12 cellular contexts compared by ENCODE assay signal in genomic region chrX:18617351-18617750, GRCh38. TPM values are rescaled to one million over a fixed set of nuclear protein-coding genes. Genes with fewer than 3 reads are reported as not detected.
A peak's percentile ranks its signal among the peaks of the same experiment; 100 is the strongest.
DNase-seq lines count a peak whose midpoint lies in the region; ATAC-seq and TF ChIP-seq lines count a peak whose summit lies in the region.
"Had no signal": no experiment of that assay in that cellular context is flagged by ENCODE, and none has a peak within 500 bp of the region (broad histone marks: within the 10 kb centered on the region; RNA-seq: fewer than 3 reads in every experiment).

No MANE protein-coding gene starts in this region.

- in situ Hi-C loops in astrocyte of the cerebellum (cut with HindIII; ENCODE audit: low sequenced_read_pairs) = no loop called here

- POLR2A ChIA-PET in A673 (lab: Charles Lee; ENCODE audit: low non-redundant PET) = no interaction called here

- ATAC-seq in HG02678 (IDR thresholded peaks at IDR 0.05; ENCODE audit: unreplicated experiment) = no peak

- H3K9me3 Mint-ChIP-seq in CD14-positive monocyte = peaks cover 0 to 1% (median 0%) of the 10 kb centered on the region in 7 donors
- H3K9me3 Mint-ChIP-seq in activated T-helper 1 cell treated with anti-CD3 and anti-CD28 coated beads, Interleukin-12 subunit alpha, Interleukin-12 subunit beta, Interleukin-2, Interleukin-4 antibody, amounts not matched to agents 30 ng/mL and 10 ng/mL and 1 ng/mL, durations not matched to agents 14 hours and 24 hours and 36 hours = no peaks in the 10 kb centered on the region

- intact Hi-C loops in A673 (cut with micrococcal nuclease; ENCODE audit: unreplicated experiment) = no loop called here
- intact Hi-C loops in CD14-positive monocyte (cut with micrococcal nuclease) = no loop called here
- intact Hi-C loops in activated T-helper 1 cell treated with anti-CD3 and anti-CD28 coated beads, Interleukin-12 subunit alpha, Interleukin-12 subunit beta, Interleukin-2, Interleukin-4 antibody, amounts not matched to agents 30 ng/mL and 10 ng/mL and 1 ng/mL, durations not matched to agents 14 hours and 24 hours and 36 hours (cut with micrococcal nuclease) = no loop called here

- TF ChIP-seq CTCF in A673 (conservative IDR thresholded peaks at IDR 0.05; ENCODE audit: low read depth, low read length) = no peak
- TF ChIP-seq CTCF in astrocyte of the cerebellum (IDR thresholded peaks at IDR 0.05; ENCODE audit: low read depth, low read length, missing control alignments) = no peak
- TF ChIP-seq CTCF in kidney epithelial cell (IDR thresholded peaks at IDR 0.05; ENCODE audit: insufficient read depth, low read length, poor library complexity, severe bottlenecking) = no peak
- TF ChIP-seq CTCF in CD14-positive monocyte (IDR thresholded peaks at IDR 0.05) = no peak

- CTCF ChIA-PET in A673 (lab: Charles Lee) = no interaction called here

- H3K36me3 ChIP-seq in A673 (ENCODE audit: insufficient read depth, low read length, poor library complexity, severe bottlenecking) = no peaks in the 10 kb centered on the region
- H3K36me3 ChIP-seq in kidney epithelial cell (ENCODE audit: control insufficient read depth, insufficient read depth, low read length) = no peaks in the 10 kb centered on the region

- BruUV-seq in A673 (replicated peaks; lab: Mats Ljungman, UMichigan) = no TSS peak

- H3K4me1 Mint-ChIP-seq in CD14-positive monocyte = peaks cover 16% of the 10 kb centered on the region
- no peaks in the 10 kb centered on the region for H3K4me1 Mint-ChIP-seq in activated T-helper 1 cell treated with anti-CD3 and anti-CD28 coated beads, Interleukin-12 subunit alpha, Interleukin-12 subunit beta, Interleukin-2, Interleukin-4 antibody, amounts not matched to agents 30 ng/mL and 10 ng/mL and 1 ng/mL, durations not matched to agents 14 hours and 24 hours and 36 hours (ENCODE audit: low read depth)

- peaks cover 6% of the 10 kb centered on the region for H3K27me3 ChIP-seq in A673 (replicated peaks; ENCODE audit: insufficient read depth, low read depth, low read length, poor library complexity)
- no peaks in the 10 kb centered on the region for H3K27me3 ChIP-seq in kidney epithelial cell (ENCODE audit: control insufficient read depth, insufficient read depth, low read length)

- H3K4me3 ChIP-seq in A673 (ENCODE audit: low read depth, low read length, poor library complexity, severe bottlenecking) (no peak overlapping the region), astrocyte of the cerebellum (ENCODE audit: low read depth, low read length) (no peak overlapping the region), kidney epithelial cell (ENCODE audit: low read depth, low read length) (no peak overlapping the region)

- H3K4me1 ChIP-seq in A673 (ENCODE audit: insufficient read depth, low read length, poor library complexity, severe bottlenecking) = no peaks in the 10 kb centered on the region

- no peaks in the 10 kb centered on the region for H3K9me3 ChIP-seq in A673 (ENCODE audit: low read depth, low read length, poor library complexity, severe bottlenecking)

- H3K27ac ChIP-seq in A673 (ENCODE audit: low read depth, low read length, poor library complexity, severe bottlenecking) = no peak overlapping the region
- H3K27ac ChIP-seq: C4-2B had no signal

- DNase-seq in A673 (ENCODE audit: low spot score) (peak; percentile 36), HPDE6-E6E7 (ENCODE audit: extremely low spot score) (peak; percentile 55), astrocyte of the cerebellum (ENCODE audit: low read depth) (peak; percentile 27), kidney epithelial cell (ENCODE audit: low read depth) (peak; percentile 74), CD14-positive monocyte (ENCODE audit: low spot score) (no peak), retina (no peak)
- DNase-seq in activated T-helper 1 cell treated with anti-CD3 and anti-CD28 coated beads, Interleukin-12 subunit alpha, Interleukin-12 subunit beta, Interleukin-2, Interleukin-4 antibody, amounts not matched to agents 30 ng/mL and 10 ng/mL and 1 ng/mL, durations not matched to agents 14 hours and 24 hours and 36 hours (ENCODE audit: low spot score) = no peak
- DNase-seq: midbrain, NCI-H1092 had no signal

- H3K27ac Mint-ChIP-seq in CD14-positive monocyte = peak overlapping the region in 2 of 7 donors; percentile 12 to 32
- H3K27ac Mint-ChIP-seq in activated T-helper 1 cell treated with anti-CD3 and anti-CD28 coated beads, Interleukin-12 subunit alpha, Interleukin-12 subunit beta, Interleukin-2, Interleukin-4 antibody, amounts not matched to agents 30 ng/mL and 10 ng/mL and 1 ng/mL, durations not matched to agents 14 hours and 24 hours and 36 hours = no peak overlapping the region

- peaks cover 0 to 4% (median 0%) of the 10 kb centered on the region in 3 donors for H3K27me3 Mint-ChIP-seq in CD14-positive monocyte (ENCODE audit: low read depth in 3 of 3)
- H3K27me3 Mint-ChIP-seq in activated T-helper 1 cell treated with anti-CD3 and anti-CD28 coated beads, Interleukin-12 subunit alpha, Interleukin-12 subunit beta, Interleukin-2, Interleukin-4 antibody, amounts not matched to agents 30 ng/mL and 10 ng/mL and 1 ng/mL, durations not matched to agents 14 hours and 24 hours and 36 hours (ENCODE audit: insufficient read depth) = no peaks in the 10 kb centered on the region

- peaks cover 13 to 26% of the 10 kb centered on the region in 2 donors for H3K36me3 Mint-ChIP-seq in CD14-positive monocyte
- no peaks in the 10 kb centered on the region for H3K36me3 Mint-ChIP-seq in activated T-helper 1 cell treated with anti-CD3 and anti-CD28 coated beads, Interleukin-12 subunit alpha, Interleukin-12 subunit beta, Interleukin-2, Interleukin-4 antibody, amounts not matched to agents 30 ng/mL and 10 ng/mL and 1 ng/mL, durations not matched to agents 14 hours and 24 hours and 36 hours (ENCODE audit: low read depth)

- peak overlapping the region in 1 of 2 donors; percentile 65 for H3K4me3 Mint-ChIP-seq in CD14-positive monocyte
- no peak overlapping the region for H3K4me3 Mint-ChIP-seq in activated T-helper 1 cell treated with anti-CD3 and anti-CD28 coated beads, Interleukin-12 subunit alpha, Interleukin-12 subunit beta, Interleukin-2, Interleukin-4 antibody, amounts not matched to agents 30 ng/mL and 10 ng/mL and 1 ng/mL, durations not matched to agents 14 hours and 24 hours and 36 hours

RNA-seq across cellular contexts. Expression of gene RS1, which starts 54.6 kb away (rescaled TPM):
- total RNA-seq in A673 (2021) (not detected in 2 replicates), kidney epithelial cell (not detected in 2 replicates)
- not detected for polyA plus RNA-seq in CD14-positive monocyte
- not detected in 2 replicates for total RNA-seq in activated T-helper 1 cell treated with anti-CD3 and anti-CD28 coated beads, Interleukin-12 subunit alpha, Interleukin-12 subunit beta, Interleukin-2, Interleukin-4 antibody, amounts not matched to agents 30 ng/mL and 10 ng/mL and 1 ng/mL, durations not matched to agents 14 hours and 24 hours and 36 hours
- total RNA-seq: activated CD8-positive, alpha-beta memory T cell treated with anti-CD3 and anti-CD28 coated beads for 36 hours had no signal

Comparison
In these comparisons a context has a peak if more than half of its experiments do, and no peak if none do; other contexts are left out.
1. DNase-seq: peak in A673 (single experiment), HPDE6-E6E7 (single experiment), astrocyte of the cerebellum (single experiment) and kidney epithelial cell (single experiment); none in CD14-positive monocyte (single experiment), activated T-helper 1 cell treated with anti-CD3 and anti-CD28 coated beads, Interleukin-12 subunit alpha, Interleukin-12 subunit beta, Interleukin-2, Interleukin-4 antibody, amounts not matched to agents 30 ng/mL and 10 ng/mL and 1 ng/mL, durations not matched to agents 14 hours and 24 hours and 36 hours (single experiment) and retina (single experiment).